In the genomic region with DNA sequence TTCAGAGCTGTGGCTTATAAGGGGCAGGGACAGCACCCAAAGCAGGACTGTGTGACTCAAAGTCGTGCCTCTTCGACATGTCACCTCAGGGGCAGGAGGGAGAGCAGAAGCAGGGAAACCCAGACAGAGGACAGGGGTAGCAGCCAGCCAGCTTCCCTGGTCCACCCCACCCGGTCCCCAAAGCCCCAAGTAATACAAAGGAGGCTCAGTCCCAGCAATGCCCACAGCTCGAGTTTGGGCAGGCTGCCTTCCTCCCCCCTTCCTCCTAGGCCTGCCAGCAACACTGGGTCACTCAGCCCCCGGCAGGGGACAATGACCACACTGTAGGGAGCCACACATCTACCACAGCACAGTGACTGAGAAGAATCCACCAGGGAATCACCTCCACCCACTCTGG, we compare ENCODE assay signal across 8 cellular contexts. TPM values are rescaled to one million over a fixed set of nuclear protein-coding genes. Genes with fewer than 3 reads are reported as not detected.
A peak's percentile ranks its signal among the peaks of the same experiment; 100 is the strongest.
DNase-seq lines count a peak whose midpoint lies in the region; ATAC-seq lines count a peak whose summit lies in the region.

No MANE protein-coding gene starts in this region.

- peaks cover 19% of the 10 kb centered on the region for H3K36me3 ChIP-seq in SJCRH30

- H3K27me3 ChIP-seq in SJCRH30 = no peaks in the 10 kb centered on the region

- DNase-seq in SJCRH30 = no peak
- DNase-seq in posterior cingulate gyrus = peak; percentile 66 to 98 (median 83)
- no peak for DNase-seq in cerebellar cortex (ENCODE audit: low spot score)
- DNase-seq in DMS 273 treated with DMSO at 0.1 percent for 48 hours (lab: John Stamatoyannopoulos, UW) = no peak

- peak; percentile 11 for ATAC-seq in esophagus mucosa
- no peak for ATAC-seq in HG02571 (IDR thresholded peaks at IDR 0.05; ENCODE audit: unreplicated experiment)
- no peak for ATAC-seq in GM18907 (IDR thresholded peaks at IDR 0.05; ENCODE audit: unreplicated experiment)

- H3K4me3 ChIP-seq in GM08714 (ENCODE audit: low read length) (peak overlapping the region; percentile 67; the same call in 1 of the 2 replicates), SJCRH30 (peak overlapping the region; percentile 91)

- intact Hi-C loops in posterior cingulate gyrus (cut with DNase I) = loop anchor here (5.0 kb wide), 1 partner anchor 87 kb away; the partner anchor contains the start of genes CAPZA1 and ST7L

- peaks cover 31% of the 10 kb centered on the region for H3K4me1 ChIP-seq in SJCRH30

- no peaks in the 10 kb centered on the region for H3K9me3 ChIP-seq in SJCRH30 (replicated peaks)

- peak overlapping the region; percentile 27; the same call in 1 of the 2 replicates for H3K27ac ChIP-seq in SJCRH30

RNA-seq across cellular contexts. Expression of gene RHOC, which starts 2.4 kb away (rescaled TPM):
- total RNA-seq in SJCRH30 (2014; rRNA removed; shearing (Covaris generic)) = 72.4 and 87.5 TPM in 2 replicates
- 69.5 TPM for total RNA-seq in esophagus mucosa

RNA-seq across cellular contexts. Expression of gene PPM1J, which starts 10.6 kb away (rescaled TPM):
- 0.85 and 1.2 TPM in 2 replicates for total RNA-seq in SJCRH30 (2014; rRNA removed; shearing (Covaris generic))
- total RNA-seq in esophagus mucosa = 2.1 TPM

RNA-seq across cellular contexts. Expression of gene MOV10, which starts 30.1 kb away (rescaled TPM):
- total RNA-seq in SJCRH30 (2014; rRNA removed; shearing (Covaris generic)) = 35.4 and 45.7 TPM in 2 replicates
- 50.2 TPM for total RNA-seq in esophagus mucosa

Comparison
In these comparisons a context has a peak if more than half of its experiments do, and no peak if none do; other contexts are left out.
1. DNase-seq: peak in posterior cingulate gyrus (10 of 10); none in SJCRH30 (0 of 2), cerebellar cortex (single experiment) and DMS 273 treated with DMSO at 0.1 percent for 48 hours (single experiment).